Comparison of ENCODE assay signal across 15 cellular contexts in genomic region chr1:231983266-231984193, GRCh38.
DNase-seq lines count a peak whose midpoint lies in the region; ATAC-seq and TF ChIP-seq lines count a peak whose summit lies in the region.
"Had no signal": no experiment of that assay in that cellular context is flagged by ENCODE, and none has a peak within 500 bp of the region (broad histone marks: within the 10 kb centered on the region; RNA-seq: fewer than 3 reads in every experiment).

No MANE protein-coding gene starts in this region.

- in situ Hi-C loops in ACHN (cut with HindIII; ENCODE audit: low pct_ligation_motif_present, low pct_unique_long_range_greater_than_20kb, low sequenced_read_pairs) (no loop called here), GM13977 (cut with MboI; ENCODE audit: low pct_unique_long_range_greater_than_20kb, low sequenced_read_pairs, unreplicated experiment) (no loop called here)

- TF ChIP-seq CTCF in GM13977 (IDR thresholded peaks at IDR 0.05; ENCODE audit: extremely low read depth, insufficient read depth, missing control alignments): peak; percentile 12

- ATAC-seq in SK-N-SH treated with all-trans-retinoic acid at 6 μM for 48 hours: peak; percentile 26; the same call in 1 of the 3 replicates
- no peak for ATAC-seq in GM18870 (IDR thresholded peaks at IDR 0.05; ENCODE audit: unreplicated experiment)
- ATAC-seq: activated naive CD8-positive, alpha-beta T cell treated with anti-CD3 and anti-CD28 coated beads, Interleukin-2, amount 50 U/mL, for 24 hours; activated T-helper 17 cell treated with anti-CD3 and anti-CD28 coated beads, Interleukin-2, amount 50 U/mL, for 72 hours; effector memory CD8-positive, alpha-beta T cell; left colon had no signal

- peak; percentile 28 for DNase-seq in ACHN
- no peak for DNase-seq in GM13977 (ENCODE audit: low spot score)
- peak; percentile 11 for DNase-seq in iPS DF 4.7 (ENCODE audit: extremely low read depth, low spot score)
- no peak for DNase-seq in GDM1 (lab: John Stamatoyannopoulos, UW)
- no peak for DNase-seq in NCI-H524 (lab: John Stamatoyannopoulos, UW)
- DNase-seq: activated CD8-positive, alpha-beta memory T cell treated with anti-CD3 and anti-CD28 coated beads for 24 hours; activated naive CD8-positive, alpha-beta T cell treated with anti-CD3 and anti-CD28 coated beads, Interleukin-2, amount 50 U/mL, for 24 hours; effector memory CD8-positive, alpha-beta T cell; left colon; NCI-H1105; NCI-H2171 treated with DMSO at 0.1 percent for 48 hours; sigmoid colon had no signal

TF ChIP-seq in SK-N-SH treated with all-trans-retinoic acid at 6 μM for 48 hours, 23 proteins besides CTCF, POLR2A, EP300 and RAD21:
- TF ChIP-seq TCF4 (CRISPR knock-in tag; IDR thresholded peaks at IDR 0.05; ENCODE audit: borderline replicate concordance): no peak
- no peak for TF ChIP-seq CREB5 (CRISPR knock-in tag; IDR thresholded peaks at IDR 0.05; ENCODE audit: low read depth)
- no peak for TF ChIP-seq ZNF70 (CRISPR knock-in tag; IDR thresholded peaks at IDR 0.05)
- TF ChIP-seq TOX (CRISPR knock-in tag; IDR thresholded peaks at IDR 0.05; ENCODE audit: borderline replicate concordance): no peak
TF ChIP-seq in SK-N-SH treated with all-trans-retinoic acid at 6 μM for 48 hours: peak in this region for 0.

Comparison
In these comparisons a context has a peak if more than half of its experiments do, and no peak if none do; other contexts are left out.
1. DNase-seq: peak in ACHN (single experiment) and iPS DF 4.7 (single experiment); none in GM13977 (single experiment), GDM1 (single experiment) and NCI-H524 (0 of 2).